Comparison of ENCODE assay signal across 8 cellular contexts in genomic region chr16:88856828-88857727, GRCh38. TPM values are rescaled to one million over a fixed set of nuclear protein-coding genes. Genes with fewer than 3 reads are reported as not detected.
DNase-seq lines count a peak whose midpoint lies in the region; ATAC-seq, FAIRE-seq and TF ChIP-seq lines count a peak whose summit lies in the region.

TSS of gene GALNS (minus strand) at chr16:88856947. CDS start at chr16:88856877, 70 bp downstream.
A gene with protein sequence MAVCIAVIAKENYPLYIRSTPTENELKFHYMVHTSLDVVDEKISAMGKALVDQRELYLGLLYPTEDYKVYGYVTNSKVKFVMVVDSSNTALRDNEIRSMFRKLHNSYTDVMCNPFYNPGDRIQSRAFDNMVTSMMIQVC (plus strand): TSS chr16:88857127. CDS start chr16:88857151, 24 bp downstream.

- intact Hi-C loops in dendritic cell treated with granulocyte-macrophage colony-stimulating factor and Interleukin-4, amounts not matched to agents 40 ng/mL and 50 ng/mL, for 4 days (cut with micrococcal nuclease) = loop anchor here (2.0 kb wide), 3 partner anchors 44 to 360 kb away; partner anchors contain the start of genes PIEZO1 and ZNF778
- intact Hi-C loops in HepG2 (cut with micrococcal nuclease; ENCODE audit: unreplicated experiment) = loop anchor here (1.0 to 5.0 kb wide), 3 partner anchors 18 to 100 kb away; no protein-coding TSS in a partner anchor

- TF ChIP-seq POLR2A in HepG2 (IDR thresholded peaks at IDR 0.05; ENCODE audit: insufficient read depth in 1 of 2, low read depth in 2 of 2, low read length in 2 of 2) = peak; percentile 94 to 97

- peaks cover 12 to 28% of the 10 kb centered on the region in 2 experiments for H3K36me3 ChIP-seq in HepG2 (replicated peaks in 1 of 2; ENCODE audit: control insufficient read depth in 1 of 2, insufficient read depth in 2 of 2, low read length in 2 of 2)

- peak within 1 kb of the TSS; percentile 86 for H3K27ac ChIP-seq in C4-2B
- H3K27ac ChIP-seq in HepG2 (ENCODE audit: extremely low read length, insufficient read depth, low read length) = peak within 1 kb of the TSS; percentile 62

- H3K36me3 Mint-ChIP-seq in dendritic cell treated with granulocyte-macrophage colony-stimulating factor and Interleukin-4, amounts not matched to agents 40 ng/mL and 50 ng/mL, for 4 days (ENCODE audit: low read depth) = peaks cover 57% of the 10 kb centered on the region

- CTCF ChIA-PET in HepG2 (lab: Yijun Ruan, JAX; ENCODE audit: low intra/inter-chr PET ratio, low total read pairs) = interaction anchor here (1.5 to 2.3 kb wide), 4 partner anchors 18 to 119 kb away, joined by 8 to 22 read pairs (median 12); no protein-coding TSS in a partner anchor

- H3K9me3 ChIP-seq in HepG2 (ENCODE audit: low read length) = no peaks in the 10 kb centered on the region

- H3K27ac Mint-ChIP-seq in dendritic cell treated with granulocyte-macrophage colony-stimulating factor and Interleukin-4, amounts not matched to agents 40 ng/mL and 50 ng/mL, for 4 days = peak within 1 kb of the TSS; percentile 83

- no peaks in the 10 kb centered on the region for H4K20me1 ChIP-seq in HepG2 (ENCODE audit: insufficient read depth, low read length)

- BruUV-seq in HepG2 (replicated peaks; lab: Mats Ljungman, UMichigan) = no TSS peak

- H3K4me1 ChIP-seq in HepG2 (ENCODE audit: insufficient read depth, low read length) = peaks cover 15% of the 10 kb centered on the region

- peak; percentile 82 for DNase-seq in NCI-H774 (lab: John Stamatoyannopoulos, UW)
- peak; percentile 98 for DNase-seq in activated CD4-positive, alpha-beta T cell treated with anti-CD3 and anti-CD28 coated beads, Interleukin-2, amount 50 U/mL, for 4 hours
- peak; percentile 89 for DNase-seq in HepG2 (ENCODE audit: low spot score)
- DNase-seq in stimulated activated CD4-positive, alpha-beta T cell treated with anti-CD3 and anti-CD28 coated beads, Interleukin-2, amount 100 ng/mL, for 48 hours = peak; percentile 100

- peak; percentile 80 for ATAC-seq in GM19395 (IDR thresholded peaks at IDR 0.05; ENCODE audit: unreplicated experiment)
- ATAC-seq in HG03565 (IDR thresholded peaks at IDR 0.05; ENCODE audit: unreplicated experiment) = peak; percentile 67
- ATAC-seq in HepG2 = peak; percentile 81

- H3K4me1 Mint-ChIP-seq in dendritic cell treated with granulocyte-macrophage colony-stimulating factor and Interleukin-4, amounts not matched to agents 40 ng/mL and 50 ng/mL, for 4 days (ENCODE audit: low read depth) = peaks cover 62% of the 10 kb centered on the region

- H3K9ac ChIP-seq in HepG2 (ENCODE audit: insufficient read depth, low read depth, low read length) = peak within 1 kb of the TSS; percentile 82

- TF ChIP-seq EP300 in HepG2 (IDR thresholded peaks at IDR 0.05; ENCODE audit: low read depth in 2 of 2, low read length in 2 of 2) (no peak), HepG2 (CRISPR knock-in tag; IDR thresholded peaks at IDR 0.05; ENCODE audit: borderline replicate concordance) (no peak)

- TF ChIP-seq RAD21 in HepG2 (CRISPR knock-in tag; IDR thresholded peaks at IDR 0.05) = peak; percentile 31; the same call in 1 of the 2 replicates

- FAIRE-seq in HepG2 (lab: Jason Lieb, UNC) = peak; percentile 70

- peak within 1 kb of the TSS; percentile 68 to 100 (median 98) for H3K4me3 ChIP-seq in HepG2 (replicated peaks in 1 of 3; ENCODE audit: insufficient read depth in 1 of 3, low read depth in 2 of 3, low read length in 3 of 3)

- TF ChIP-seq CTCF in C4-2B (conservative IDR thresholded peaks at IDR 0.05) = no peak
- TF ChIP-seq CTCF in HepG2 (CRISPR knock-in tag; IDR thresholded peaks at IDR 0.05) = no peak

- peak within 1 kb of the TSS; percentile 84 for H3K4me2 ChIP-seq in HepG2 (ENCODE audit: low read depth, low read length)

- H3K27me3 ChIP-seq in HepG2 (ENCODE audit: control insufficient read depth in 1 of 2, insufficient read depth in 2 of 2, low read length in 2 of 2) = no peaks in the 10 kb centered on the region; a peak in 1 of 5 replicates

- H3K79me2 ChIP-seq in HepG2 (ENCODE audit: insufficient read depth, low read length) = peaks cover 12% of the 10 kb centered on the region

- WGBS in HepG2 (ENCODE audit: low lambda C conversion rate) = 2% methylated on average over 57 of the region's 87 CpGs

- POLR2A ChIA-PET in HepG2 (lab: Yijun Ruan, JAX) = interaction anchor here (0.6 to 2.3 kb wide), 12 partner anchors 8 to 360 kb away, joined by 3 to 29 read pairs (median 5); partner anchors contain the start of genes APRT, CDH15, PIEZO1 and ZNF778

- H3K9me3 Mint-ChIP-seq in dendritic cell treated with granulocyte-macrophage colony-stimulating factor and Interleukin-4, amounts not matched to agents 40 ng/mL and 50 ng/mL, for 4 days = no peaks in the 10 kb centered on the region

- H2AFZ ChIP-seq in HepG2 (ENCODE audit: low read length) = peak within 1 kb of the TSS; percentile 74

- no peaks in the 10 kb centered on the region for H3K27me3 Mint-ChIP-seq in dendritic cell treated with granulocyte-macrophage colony-stimulating factor and Interleukin-4, amounts not matched to agents 40 ng/mL and 50 ng/mL, for 4 days

- in situ Hi-C loops in HepG2 (cut with HindIII; ENCODE audit: extremely low pct_ligation_motif_present, low pct_unique_long_range_greater_than_20kb) = loop anchor here (5.0 kb wide), 2 partner anchors 45 to 100 kb away; partner anchors contain the start of gene APRT

- H3K4me3 Mint-ChIP-seq in dendritic cell treated with granulocyte-macrophage colony-stimulating factor and Interleukin-4, amounts not matched to agents 40 ng/mL and 50 ng/mL, for 4 days = peak within 1 kb of the TSS; percentile 90

TF ChIP-seq in HepG2, 621 proteins besides CTCF, POLR2A, EP300 and RAD21 (continues in another document):
- TF ChIP-seq, protein P1, sequence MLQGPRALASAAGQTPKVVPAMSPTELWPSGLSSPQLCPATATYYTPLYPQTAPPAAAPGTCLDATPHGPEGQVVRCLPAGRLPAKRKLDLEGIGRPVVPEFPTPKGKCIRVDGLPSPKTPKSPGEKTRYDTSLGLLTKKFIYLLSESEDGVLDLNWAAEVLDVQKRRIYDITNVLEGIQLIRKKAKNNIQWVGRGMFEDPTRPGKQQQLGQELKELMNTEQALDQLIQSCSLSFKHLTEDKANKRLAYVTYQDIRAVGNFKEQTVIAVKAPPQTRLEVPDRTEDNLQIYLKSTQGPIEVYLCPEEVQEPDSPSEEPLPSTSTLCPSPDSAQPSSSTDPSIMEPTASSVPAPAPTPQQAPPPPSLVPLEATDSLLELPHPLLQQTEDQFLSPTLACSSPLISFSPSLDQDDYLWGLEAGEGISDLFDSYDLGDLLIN (CRISPR knock-in tag; IDR thresholded peaks at IDR 0.05; ENCODE audit: borderline replicate concordance) = 0 out of 2 replicates have a peak, but pooled peaks have one; percentile 59

RNA-seq across cellular contexts. Expression of gene GALNS, which starts in this region (rescaled TPM):
- 2.8 and 9.2 TPM in 2 replicates for total RNA-seq in HepG2 (2016; rRNA removed; fragmentation: Illumina TruSeq; extraction: Trizol)
- 3.6 and 3.7 TPM in 2 replicates for total RNA-seq in HepG2 (2016; cell fraction: cytosol; rRNA removed; fragmentation: Illumina TruSeq; extraction: Trizol; ENCODE audit: low read depth)
- total RNA-seq in HepG2 (2016; cell fraction: insoluble cytoplasmic fraction; rRNA removed; fragmentation: Illumina TruSeq; extraction: Trizol) = 2.6 and 11.0 TPM in 2 replicates
- total RNA-seq in HepG2 (2016; cell fraction: membrane; rRNA removed; fragmentation: Illumina TruSeq; extraction: Trizol) = 4.2 and 5.1 TPM in 2 replicates
- 12.2 and 14.1 TPM in 2 replicates for total RNA-seq in HepG2 (2016; cell fraction: nucleus; rRNA removed; fragmentation: Illumina TruSeq; extraction: Trizol)
- 9.5 and 9.8 TPM in 2 replicates for polyA plus RNA-seq in HepG2 (2011; rRNA removed)
- polyA plus RNA-seq in HepG2 (2011; cell fraction: cytosol; rRNA removed) = 7.1 and 10.3 TPM in 2 replicates
- 30.6 and 39.2 TPM in 2 replicates for polyA plus RNA-seq in HepG2 (2011; cell fraction: nucleus; rRNA removed)
- 8.2 and 13.0 TPM in 2 replicates for polyA plus RNA-seq in HepG2 (2012)
- 2.4 and 2.8 TPM in 2 replicates for polyA plus RNA-seq in HepG2 (2016; cell fraction: cytosol; fragmentation: Illumina TruSeq; extraction: Trizol; ENCODE audit: low read depth)
- 4.4 and 4.7 TPM in 2 replicates for polyA plus RNA-seq in HepG2 (2016; cell fraction: insoluble cytoplasmic fraction; fragmentation: Illumina TruSeq; extraction: Trizol; ENCODE audit: low read depth)
- 4.1 and 4.7 TPM in 2 replicates for polyA plus RNA-seq in HepG2 (2016; cell fraction: membrane; fragmentation: Illumina TruSeq; extraction: Trizol; ENCODE audit: low read depth)
- 27.3 and 29.9 TPM in 2 replicates for polyA plus RNA-seq in HepG2 (2016; cell fraction: nucleus; fragmentation: Illumina TruSeq; extraction: Trizol; ENCODE audit: insufficient read depth, low read depth)
- 11.5 and 13.9 TPM in 2 replicates for polyA minus RNA-seq in HepG2 (2011; rRNA and poly(A)+ RNA removed; ENCODE audit: low replicate concordance)
- 5.2 and 6.1 TPM in 2 replicates for polyA minus RNA-seq in HepG2 (2011; cell fraction: cytosol; rRNA and poly(A)+ RNA removed)
- polyA minus RNA-seq in HepG2 (2011; cell fraction: nucleus; rRNA and poly(A)+ RNA removed) = 13.4 and 18.0 TPM in 2 replicates

RNA-seq across cellular contexts. Expression of the second gene that starts in this region (rescaled TPM):
- total RNA-seq in HepG2 (2016; rRNA removed; fragmentation: Illumina TruSeq; extraction: Trizol) = 107 and 158 TPM in 2 replicates
- total RNA-seq in HepG2 (2016; cell fraction: cytosol; rRNA removed; fragmentation: Illumina TruSeq; extraction: Trizol; ENCODE audit: low read depth) = 39.7 and 49.5 TPM in 2 replicates
- 117 and 161 TPM in 2 replicates for total RNA-seq in HepG2 (2016; cell fraction: insoluble cytoplasmic fraction; rRNA removed; fragmentation: Illumina TruSeq; extraction: Trizol)
- 55.4 and 64.8 TPM in 2 replicates for total RNA-seq in HepG2 (2016; cell fraction: membrane; rRNA removed; fragmentation: Illumina TruSeq; extraction: Trizol)
- total RNA-seq in HepG2 (2016; cell fraction: nucleus; rRNA removed; fragmentation: Illumina TruSeq; extraction: Trizol) = 54.9 and 68.3 TPM in 2 replicates
- 94.9 and 96.3 TPM in 2 replicates for polyA plus RNA-seq in HepG2 (2011; rRNA removed)
- polyA plus RNA-seq in HepG2 (2011; cell fraction: cytosol; rRNA removed) = 49.7 and 65.0 TPM in 2 replicates
- polyA plus RNA-seq in HepG2 (2011; cell fraction: nucleus; rRNA removed) = 60.0 and 63.3 TPM in 2 replicates
- polyA plus RNA-seq in HepG2 (2012) = 72.5 and 94.4 TPM in 2 replicates
- 51.9 and 69.2 TPM in 2 replicates for polyA plus RNA-seq in HepG2 (2016; cell fraction: cytosol; fragmentation: Illumina TruSeq; extraction: Trizol; ENCODE audit: low read depth)
- polyA plus RNA-seq in HepG2 (2016; cell fraction: insoluble cytoplasmic fraction; fragmentation: Illumina TruSeq; extraction: Trizol; ENCODE audit: low read depth) = 217 and 222 TPM in 2 replicates
- 75.4 and 76.3 TPM in 2 replicates for polyA plus RNA-seq in HepG2 (2016; cell fraction: membrane; fragmentation: Illumina TruSeq; extraction: Trizol; ENCODE audit: low read depth)
- 124 and 134 TPM in 2 replicates for polyA plus RNA-seq in HepG2 (2016; cell fraction: nucleus; fragmentation: Illumina TruSeq; extraction: Trizol; ENCODE audit: insufficient read depth, low read depth)
- 63.0 and 105 TPM in 2 replicates for polyA minus RNA-seq in HepG2 (2011; rRNA and poly(A)+ RNA removed; ENCODE audit: low replicate concordance)
- 10.9 and 13.1 TPM in 2 replicates for polyA minus RNA-seq in HepG2 (2011; cell fraction: cytosol; rRNA and poly(A)+ RNA removed)
- 45.4 and 54.3 TPM in 2 replicates for polyA minus RNA-seq in HepG2 (2011; cell fraction: nucleus; rRNA and poly(A)+ RNA removed)

Comparison
In these comparisons a context has a peak if more than half of its experiments do, and no peak if none do; other contexts are left out.
1. Peak in every context shown above with its lines: DNase-seq, ATAC-seq, H3K4me3 ChIP-seq and H3K27ac ChIP-seq.